In the genomic region with DNA sequence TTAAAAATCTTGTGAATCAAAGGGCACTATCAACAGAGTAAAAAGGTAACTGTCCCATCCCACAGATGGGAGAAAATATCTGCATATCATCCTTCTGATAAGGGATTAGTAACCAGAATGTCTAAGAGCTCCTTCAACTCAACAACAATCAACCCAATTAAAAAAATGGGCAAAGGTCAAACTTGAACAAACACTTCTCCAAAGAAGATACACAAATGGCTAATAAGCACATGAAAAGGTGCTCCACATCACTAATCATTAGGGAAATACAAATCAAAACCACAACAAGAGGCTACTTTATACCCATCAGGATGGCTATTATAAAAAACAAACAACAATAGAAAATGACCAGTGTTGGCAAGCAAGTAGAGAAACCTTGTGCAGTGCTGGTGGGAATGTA, we compare ENCODE assay signal across 24 cellular contexts.
"Had no signal": no experiment of that assay in that cellular context is flagged by ENCODE, and none has a peak within 500 bp of the region (broad histone marks: within the 10 kb centered on the region; RNA-seq: fewer than 3 reads in every experiment).

No MANE protein-coding gene starts in this region.

- H3K27ac Mint-ChIP-seq: activated CD4-positive, alpha-beta memory T cell treated with anti-CD3 and anti-CD28 coated beads, Interleukin-2, amount 10 ng/mL, durations not matched to agents 7 days and 5 days; activated CD8-positive, alpha-beta memory T cell treated with anti-CD3 and anti-CD28 coated beads, Interleukin-2, amount 10 ng/mL, durations not matched to agents 7 days and 5 days; activated naive CD8-positive, alpha-beta T cell treated with anti-CD3 and anti-CD28 coated beads, Interleukin-2, amount 10 ng/mL, durations not matched to agents 7 days and 5 days; activated T-helper 2 cell treated with anti-CD3 and anti-CD28 coated beads, Interferon-gamma antibody, Interleukin-2, Interleukin-4, amounts not matched to agents 10 μg/mL and 5 μg/mL and 100 μg/mL, durations not matched to agents 14 hours and 24 hours and 36 hours; T-helper 2 cell treated with Interferon-gamma antibody and Interleukin-4, amounts not matched to agents 5 μg/mL and 100 μg/mL, for 36 hours had no signal

- H3K27me3 ChIP-seq: brain microvascular endothelial cell, tibial artery had no signal

- H3K27me3 Mint-ChIP-seq: activated CD4-positive, alpha-beta memory T cell treated with anti-CD3 and anti-CD28 coated beads, Interleukin-2, amount 10 ng/mL, durations not matched to agents 7 days and 5 days; activated CD8-positive, alpha-beta memory T cell treated with anti-CD3 and anti-CD28 coated beads, Interleukin-2, amount 10 ng/mL, durations not matched to agents 7 days and 5 days; activated naive CD8-positive, alpha-beta T cell treated with anti-CD3 and anti-CD28 coated beads, Interleukin-2, amount 10 ng/mL, durations not matched to agents 7 days and 5 days; central memory CD8-positive, alpha-beta T cell had no signal

- H3K4me1 Mint-ChIP-seq: nephron progenitor cell had no signal

- H3K4me3 ChIP-seq: coronary artery, left ventricle myocardium inferior, tibial artery had no signal

- FAIRE-seq: TTC549, urothelium cell line had no signal

- H3K9me3 ChIP-seq: left ventricle myocardium inferior, tibial artery had no signal

- H3K4me3 Mint-ChIP-seq: activated CD4-positive, alpha-beta memory T cell treated with anti-CD3 and anti-CD28 coated beads, Interleukin-2, amount 10 ng/mL, durations not matched to agents 7 days and 5 days; activated CD8-positive, alpha-beta memory T cell treated with anti-CD3 and anti-CD28 coated beads, Interleukin-2, amount 10 ng/mL, durations not matched to agents 7 days and 5 days; activated naive CD8-positive, alpha-beta T cell treated with anti-CD3 and anti-CD28 coated beads, Interleukin-2, amount 10 ng/mL, durations not matched to agents 7 days and 5 days; central memory CD8-positive, alpha-beta T cell; nephron progenitor cell; T-helper 2 cell treated with Interferon-gamma antibody and Interleukin-4, amounts not matched to agents 5 μg/mL and 100 μg/mL, for 36 hours had no signal

- ATAC-seq: activated CD8-positive, alpha-beta memory T cell treated with anti-CD3 and anti-CD28 coated beads, Interleukin-2, amount 10 ng/mL, durations not matched to agents 7 days and 5 days had no signal

- H3K9me3 Mint-ChIP-seq: activated CD4-positive, alpha-beta memory T cell treated with anti-CD3 and anti-CD28 coated beads, Interleukin-2, amount 10 ng/mL, durations not matched to agents 7 days and 5 days; activated naive CD8-positive, alpha-beta T cell treated with anti-CD3 and anti-CD28 coated beads, Interleukin-2, amount 10 ng/mL, durations not matched to agents 7 days and 5 days; activated T-helper 2 cell treated with anti-CD3 and anti-CD28 coated beads, Interferon-gamma antibody, Interleukin-2, Interleukin-4, amounts not matched to agents 10 μg/mL and 5 μg/mL and 100 μg/mL, durations not matched to agents 14 hours and 24 hours and 36 hours; central memory CD8-positive, alpha-beta T cell; nephron progenitor cell; T-helper 2 cell treated with Interferon-gamma antibody and Interleukin-4, amounts not matched to agents 5 μg/mL and 100 μg/mL, for 36 hours had no signal

- DNase-seq: activated CD4-positive, alpha-beta memory T cell treated with anti-CD3 and anti-CD28 coated beads, Interleukin-2, amount 10 ng/mL, durations not matched to agents 7 days and 5 days; activated CD4-positive, alpha-beta T cell treated with anti-CD3 and anti-CD28 coated beads for 48 hours; activated CD4-positive, CD25-positive, alpha-beta regulatory T cell; activated CD8-positive, alpha-beta memory T cell treated with anti-CD3 and anti-CD28 coated beads, Interleukin-2, amount 10 ng/mL, durations not matched to agents 7 days and 5 days; activated naive CD4-positive, alpha-beta T cell treated with Interleukin-2 at 50 U/mL for 16 hours; activated naive CD8-positive, alpha-beta T cell treated with anti-CD3 and anti-CD28 coated beads, Interleukin-2, amount 10 ng/mL, durations not matched to agents 7 days and 5 days; brain microvascular endothelial cell; head of caudate nucleus; left ventricle myocardium inferior; mammary epithelial cell; nephron progenitor cell; nucleus accumbens; posterior cingulate gyrus; retina; stimulated activated CD4-positive, alpha-beta T cell treated with anti-CD3 and anti-CD28 coated beads, Interleukin-2, amount 100 ng/mL, for 24 hours; stimulated activated naive CD4-positive, alpha-beta T cell treated with Interleukin-2 at 50 U/mL for 16 hours; substantia nigra; tibial artery had no signal

- H3K27ac ChIP-seq: brain microvascular endothelial cell, coronary artery, left ventricle myocardium inferior, tibial artery had no signal
